ENCODE assay signal across 1 cellular context in the genomic region with DNA sequence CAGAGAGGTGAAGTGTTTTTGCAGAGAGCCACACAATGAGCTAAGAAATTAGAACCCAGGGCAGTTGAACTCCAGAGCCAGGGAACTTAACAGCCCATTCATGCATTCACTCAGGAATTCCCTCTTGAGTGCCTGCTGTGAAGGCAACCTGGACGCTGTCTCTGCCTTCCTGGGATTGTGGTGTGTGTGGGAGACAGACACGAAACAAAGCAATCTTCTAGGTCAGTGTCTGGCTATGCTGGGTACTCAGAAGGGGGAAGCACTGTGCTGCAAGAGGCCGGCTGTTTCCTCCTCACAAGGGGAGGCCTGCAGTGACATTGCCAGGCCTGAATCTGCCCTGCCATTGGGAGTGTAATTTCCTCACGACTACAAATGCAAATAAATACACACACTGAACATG.
TF ChIP-seq lines count a peak whose summit lies in the region.

No MANE protein-coding gene starts in this region.

TF ChIP-seq in endothelial cell of umbilical vein, 7 proteins besides CTCF, POLR2A, EP300 and RAD21:
- TF ChIP-seq EZH2 (IDR thresholded peaks at IDR 0.05; ENCODE audit: borderline replicate concordance, low read depth, low read length, severe bottlenecking) = no peak
- no peak for TF ChIP-seq MAX (IDR thresholded peaks at IDR 0.05; ENCODE audit: insufficient read depth, insufficient read length)
- no peak for TF ChIP-seq MYC (IDR thresholded peaks at IDR 0.05; ENCODE audit: low read depth, low read length)
- TF ChIP-seq FOS (IDR thresholded peaks at IDR 0.05; ENCODE audit: borderline replicate concordance, insufficient read depth, low read length) = no peak
- no peak for TF ChIP-seq GATA2 (IDR thresholded peaks at IDR 0.05; ENCODE audit: insufficient read depth, insufficient read length, low read depth, low read length)
- TF ChIP-seq JUN (IDR thresholded peaks at IDR 0.05; ENCODE audit: borderline replicate concordance, insufficient read depth, insufficient read length, low read depth) = no peak
- no peak for TF ChIP-seq POLR2AphosphoS5 (IDR thresholded peaks at IDR 0.05; ENCODE audit: insufficient read depth, low read depth, low read length)
